8 cellular contexts compared by ENCODE assay signal in the genomic region with DNA sequence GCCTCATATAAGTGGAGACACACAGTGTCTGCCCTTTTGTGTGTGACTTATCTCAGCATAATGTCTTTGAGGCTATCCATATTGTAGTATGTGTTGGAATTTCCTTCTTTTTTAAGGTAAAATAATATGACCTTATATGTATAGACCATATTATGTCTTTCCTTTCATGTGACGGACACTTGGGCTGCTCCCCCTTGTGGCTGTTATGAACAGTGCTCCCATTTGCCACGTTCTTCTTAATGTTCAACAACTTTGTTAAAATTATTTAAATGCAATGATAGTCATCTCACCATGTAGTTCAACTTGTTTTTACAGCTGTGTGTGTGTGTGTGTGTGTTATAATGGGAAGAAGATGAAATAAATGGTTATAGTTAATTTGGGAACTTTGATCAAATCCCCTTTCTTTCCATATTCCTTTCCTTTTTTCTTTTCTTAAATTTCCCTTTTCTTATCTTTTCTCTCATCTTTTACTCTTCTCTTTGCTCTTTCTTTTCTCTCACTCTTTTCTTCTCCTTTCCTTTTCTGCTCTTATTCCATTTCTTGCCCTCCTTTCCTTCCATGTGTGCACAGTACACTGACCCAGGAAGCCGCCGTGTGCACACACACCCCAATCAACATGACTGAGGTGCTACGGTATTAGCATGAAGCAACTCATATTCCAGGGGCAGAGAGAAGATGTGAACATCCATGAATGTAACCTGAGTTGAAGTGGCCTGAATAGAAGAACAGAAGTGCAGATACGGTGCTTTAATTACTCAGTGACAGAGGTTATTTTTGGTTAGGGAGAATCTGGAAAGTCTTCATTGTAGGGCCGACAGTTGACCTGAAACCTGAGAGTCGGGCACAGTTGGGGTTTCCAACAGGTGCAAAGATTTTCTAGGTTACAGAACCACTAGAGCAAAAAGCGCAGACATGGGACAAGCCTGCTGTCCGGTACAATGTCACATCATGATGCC.
DNase-seq lines count a peak whose midpoint lies in the region; ATAC-seq, FAIRE-seq and TF ChIP-seq lines count a peak whose summit lies in the region.

No MANE protein-coding gene starts in this region.

- no peaks in the 10 kb centered on the region for H3K36me3 ChIP-seq in DND-41 (ENCODE audit: insufficient read depth, low read length)

- TF ChIP-seq CTCF in DND-41 (IDR thresholded peaks at IDR 0.05; ENCODE audit: borderline replicate concordance, extremely low read depth, low read length, poor library complexity, severe bottlenecking), result peak; percentile 86

- H3K4me1 ChIP-seq in DND-41 (ENCODE audit: insufficient read depth, low read length), result no peaks in the 10 kb centered on the region

- H2AFZ ChIP-seq in DND-41 (ENCODE audit: low read depth, low read length), result no peak overlapping the region

- peak; percentile 83 for FAIRE-seq in islet of Langerhans (lab: Jason Lieb, UNC)

- no peak overlapping the region for H3K4me2 ChIP-seq in DND-41 (ENCODE audit: insufficient read depth, low read length)

- no peaks in the 10 kb centered on the region for H3K9me3 ChIP-seq in DND-41 (ENCODE audit: insufficient read depth, low read length, severe bottlenecking)

- no peak overlapping the region for H3K27ac ChIP-seq in DND-41 (ENCODE audit: low read length)

- DNase-seq in DND-41, result peak; percentile 33
- DNase-seq in SHP77 (lab: John Stamatoyannopoulos, UW), result peak; percentile 45 to 50
- peak; percentile 67 for DNase-seq in astrocyte of the hippocampus (ENCODE audit: low read depth, low spot score)
- DNase-seq in stimulated activated CD4-positive, alpha-beta T cell treated with anti-CD3 and anti-CD28 coated beads, Interleukin-4, amount 100 ng/mL, for 4 hours, result peak; percentile 19 to 46

- ATAC-seq in DND-41 (ENCODE audit: insufficient read depth, low read depth) (0 out of 3 replicates have a peak, but pooled peaks have one; percentile 58), HG03159 (IDR thresholded peaks at IDR 0.05; ENCODE audit: unreplicated experiment) (peak; percentile 80), HG02763 (IDR thresholded peaks at IDR 0.05; ENCODE audit: unreplicated experiment) (no peak), HG02981 (IDR thresholded peaks at IDR 0.05; ENCODE audit: unreplicated experiment) (no peak)

- H3K4me3 ChIP-seq in DND-41 (ENCODE audit: low read depth in 1 of 2, low read length in 2 of 2), result no peak overlapping the region

- no peaks in the 10 kb centered on the region for H3K79me2 ChIP-seq in DND-41 (ENCODE audit: insufficient read depth, low read length)

- peaks cover 15% of the 10 kb centered on the region for H3K27me3 ChIP-seq in DND-41 (ENCODE audit: insufficient read depth, low read length, poor library complexity)

- no peaks in the 10 kb centered on the region for H4K20me1 ChIP-seq in DND-41 (ENCODE audit: insufficient read depth, low read length)

- H3K9ac ChIP-seq in DND-41 (ENCODE audit: low read depth, low read length), result no peak overlapping the region

Comparison
In these comparisons a context has a peak if more than half of its experiments do, and no peak if none do; other contexts are left out.
1. ATAC-seq: peak in DND-41 (single experiment) and HG03159 (single experiment); none in HG02763 (single experiment) and HG02981 (single experiment).
2. Peak in every context shown above with its lines, with median percentiles within 50 percentile points of each other: DNase-seq.